1 cellular context compared by ENCODE assay signal in the genomic region with DNA sequence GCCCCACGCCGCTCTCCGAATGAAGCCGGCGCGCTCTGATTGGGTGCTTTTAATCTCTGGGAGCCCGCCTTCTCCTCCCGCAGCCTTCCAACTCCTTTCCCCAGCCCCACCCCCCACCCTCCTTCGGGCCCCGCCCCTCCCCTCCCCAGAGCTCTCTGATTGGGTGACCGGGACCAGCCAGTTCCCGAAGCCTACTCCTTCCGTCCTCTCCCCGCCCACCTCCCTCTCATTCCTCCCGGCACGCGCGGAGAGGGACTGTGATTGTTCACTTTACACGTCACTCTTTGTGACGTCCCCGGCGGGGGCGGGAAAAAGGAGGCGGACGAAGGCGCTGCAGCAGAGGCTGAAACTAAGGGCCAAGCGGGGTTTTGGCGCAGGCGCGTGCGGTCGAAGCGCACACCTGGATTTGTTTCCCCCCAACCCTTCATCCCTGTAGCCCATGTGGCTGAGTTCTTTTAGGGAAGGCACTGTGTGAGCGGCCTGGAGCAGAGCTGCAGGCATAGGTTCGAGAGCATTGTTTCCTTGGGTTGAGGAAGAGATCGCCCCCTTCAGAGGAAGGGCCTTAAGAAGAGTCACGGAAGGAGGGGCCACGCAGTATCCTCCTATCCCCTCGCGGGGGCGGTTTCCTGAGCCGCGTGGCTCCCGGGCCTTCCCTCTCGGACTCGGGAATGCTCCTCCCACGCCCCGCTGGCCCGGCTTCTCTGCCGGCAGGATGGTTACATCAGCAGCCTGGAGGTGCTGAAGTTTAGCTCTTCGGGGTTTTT.
A peak's percentile ranks its signal among the peaks of the same experiment; 100 is the strongest.
TF ChIP-seq lines count a peak whose summit lies in the region.

MEX3C (minus strand) TSS at position 21 of the 764 bp plus-strand sequence. CDS start 361 bp downstream, outside the sequence.

TF ChIP-seq in K562, 482 proteins besides CTCF, POLR2A, EP300 and RAD21 (continued from another document):
- TF ChIP-seq, protein P1, sequence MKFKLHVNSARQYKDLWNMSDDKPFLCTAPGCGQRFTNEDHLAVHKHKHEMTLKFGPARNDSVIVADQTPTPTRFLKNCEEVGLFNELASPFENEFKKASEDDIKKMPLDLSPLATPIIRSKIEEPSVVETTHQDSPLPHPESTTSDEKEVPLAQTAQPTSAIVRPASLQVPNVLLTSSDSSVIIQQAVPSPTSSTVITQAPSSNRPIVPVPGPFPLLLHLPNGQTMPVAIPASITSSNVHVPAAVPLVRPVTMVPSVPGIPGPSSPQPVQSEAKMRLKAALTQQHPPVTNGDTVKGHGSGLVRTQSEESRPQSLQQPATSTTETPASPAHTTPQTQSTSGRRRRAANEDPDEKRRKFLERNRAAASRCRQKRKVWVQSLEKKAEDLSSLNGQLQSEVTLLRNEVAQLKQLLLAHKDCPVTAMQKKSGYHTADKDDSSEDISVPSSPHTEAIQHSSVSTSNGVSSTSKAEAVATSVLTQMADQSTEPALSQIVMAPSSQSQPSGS (CRISPR knock-in tag; IDR thresholded peaks at IDR 0.05) = no peak
- TF ChIP-seq CCAR2 (IDR thresholded peaks at IDR 0.05; ENCODE audit: low read depth, low read length) = no peak
- TF ChIP-seq NFIC (IDR thresholded peaks at IDR 0.05) = no peak
- TF ChIP-seq, protein P2, sequence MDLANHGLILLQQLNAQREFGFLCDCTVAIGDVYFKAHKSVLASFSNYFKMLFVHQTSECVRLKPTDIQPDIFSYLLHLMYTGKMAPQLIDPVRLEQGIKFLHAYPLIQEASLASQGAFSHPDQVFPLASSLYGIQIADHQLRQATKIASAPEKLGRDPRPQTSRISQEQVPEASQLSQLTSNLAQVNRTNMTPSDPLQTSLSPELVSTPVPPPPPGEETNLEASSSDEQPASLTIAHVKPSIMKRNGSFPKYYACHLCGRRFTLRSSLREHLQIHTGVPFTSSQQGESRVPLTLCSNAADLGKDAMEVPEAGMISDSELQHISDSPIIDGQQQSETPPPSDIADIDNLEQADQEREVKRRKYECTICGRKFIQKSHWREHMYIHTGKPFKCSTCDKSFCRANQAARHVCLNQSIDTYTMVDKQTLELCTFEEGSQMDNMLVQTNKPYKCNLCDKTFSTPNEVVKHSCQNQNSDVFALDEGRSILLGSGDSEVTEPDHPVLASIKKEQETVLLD (IDR thresholded peaks at IDR 0.05) = no peak; the same call in 1 of the 2 replicates
- no peak; the same call in 1 of the 2 replicates for TF ChIP-seq TRIM28 (IDR thresholded peaks at IDR 0.05)
- 0 out of 2 replicates have a peak, but pooled peaks have one; percentile 56 for TF ChIP-seq ZBTB1 (CRISPR knock-in tag; IDR thresholded peaks at IDR 0.05; ENCODE audit: borderline replicate concordance, low read depth)
- TF ChIP-seq, protein P3, sequence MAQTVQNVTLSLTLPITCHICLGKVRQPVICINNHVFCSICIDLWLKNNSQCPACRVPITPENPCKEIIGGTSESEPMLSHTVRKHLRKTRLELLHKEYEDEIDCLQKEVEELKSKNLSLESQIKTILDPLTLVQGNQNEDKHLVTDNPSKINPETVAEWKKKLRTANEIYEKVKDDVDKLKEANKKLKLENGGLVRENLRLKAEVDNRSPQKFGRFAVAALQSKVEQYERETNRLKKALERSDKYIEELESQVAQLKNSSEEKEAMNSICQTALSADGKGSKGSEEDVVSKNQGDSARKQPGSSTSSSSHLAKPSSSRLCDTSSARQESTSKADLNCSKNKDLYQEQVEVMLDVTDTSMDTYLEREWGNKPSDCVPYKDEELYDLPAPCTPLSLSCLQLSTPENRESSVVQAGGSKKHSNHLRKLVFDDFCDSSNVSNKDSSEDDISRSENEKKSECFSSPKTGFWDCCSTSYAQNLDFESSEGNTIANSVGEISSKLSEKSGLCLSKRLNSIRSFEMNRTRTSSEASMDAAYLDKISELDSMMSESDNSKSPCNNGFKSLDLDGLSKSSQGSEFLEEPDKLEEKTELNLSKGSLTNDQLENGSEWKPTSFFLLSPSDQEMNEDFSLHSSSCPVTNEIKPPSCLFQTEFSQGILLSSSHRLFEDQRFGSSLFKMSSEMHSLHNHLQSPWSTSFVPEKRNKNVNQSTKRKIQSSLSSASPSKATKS (CRISPR knock-in tag; IDR thresholded peaks at IDR 0.05) = no peak
- TF ChIP-seq PCBP2 (IDR thresholded peaks at IDR 0.05; ENCODE audit: low read depth, low read length, poor library complexity, severe bottlenecking) = no peak
- TF ChIP-seq PTTG1 (tag; IDR thresholded peaks at IDR 0.05; ENCODE audit: low read depth) = no peak
- no peak for TF ChIP-seq TCFL5 (CRISPR knock-in tag; conservative IDR thresholded peaks at IDR 0.05)
- no peak for TF ChIP-seq FOXA3 (CRISPR knock-in tag; conservative IDR thresholded peaks at IDR 0.05 in 1 of 2, IDR thresholded peaks at IDR 0.05 in 1 of 2)
- TF ChIP-seq BRD4 (IDR thresholded peaks at IDR 0.05) = no peak
- no peak for TF ChIP-seq ZNF655 (CRISPR knock-in tag; IDR thresholded peaks at IDR 0.05)
- no peak for TF ChIP-seq ZNF431 (CRISPR knock-in tag; IDR thresholded peaks at IDR 0.05)
- TF ChIP-seq, protein P4, sequence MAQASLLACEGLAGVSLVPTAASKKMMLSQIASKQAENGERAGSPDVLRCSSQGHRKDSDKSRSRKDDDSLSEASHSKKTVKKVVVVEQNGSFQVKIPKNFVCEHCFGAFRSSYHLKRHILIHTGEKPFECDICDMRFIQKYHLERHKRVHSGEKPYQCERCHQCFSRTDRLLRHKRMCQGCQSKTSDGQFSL (CRISPR knock-in tag; IDR thresholded peaks at IDR 0.05) = no peak
- TF ChIP-seq, protein P4 (tag; IDR thresholded peaks at IDR 0.05) = no peak
- TF ChIP-seq ZNF212 (CRISPR knock-in tag; IDR thresholded peaks at IDR 0.05) = no peak
- TF ChIP-seq POU5F1 (IDR thresholded peaks at IDR 0.05; ENCODE audit: borderline replicate concordance, low read depth, low read length, partially characterized antibody) = no peak
- TF ChIP-seq, protein P5, sequence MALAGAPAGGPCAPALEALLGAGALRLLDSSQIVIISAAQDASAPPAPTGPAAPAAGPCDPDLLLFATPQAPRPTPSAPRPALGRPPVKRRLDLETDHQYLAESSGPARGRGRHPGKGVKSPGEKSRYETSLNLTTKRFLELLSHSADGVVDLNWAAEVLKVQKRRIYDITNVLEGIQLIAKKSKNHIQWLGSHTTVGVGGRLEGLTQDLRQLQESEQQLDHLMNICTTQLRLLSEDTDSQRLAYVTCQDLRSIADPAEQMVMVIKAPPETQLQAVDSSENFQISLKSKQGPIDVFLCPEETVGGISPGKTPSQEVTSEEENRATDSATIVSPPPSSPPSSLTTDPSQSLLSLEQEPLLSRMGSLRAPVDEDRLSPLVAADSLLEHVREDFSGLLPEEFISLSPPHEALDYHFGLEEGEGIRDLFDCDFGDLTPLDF (CRISPR knock-in tag; IDR thresholded peaks at IDR 0.05) = 0 out of 2 replicates have a peak, but pooled peaks have one; percentile 41
- no peak for TF ChIP-seq RBBP5 (IDR thresholded peaks at IDR 0.05; ENCODE audit: borderline replicate concordance, insufficient read depth, low read length, poor library complexity, severe bottlenecking)
- TF ChIP-seq, protein P6, sequence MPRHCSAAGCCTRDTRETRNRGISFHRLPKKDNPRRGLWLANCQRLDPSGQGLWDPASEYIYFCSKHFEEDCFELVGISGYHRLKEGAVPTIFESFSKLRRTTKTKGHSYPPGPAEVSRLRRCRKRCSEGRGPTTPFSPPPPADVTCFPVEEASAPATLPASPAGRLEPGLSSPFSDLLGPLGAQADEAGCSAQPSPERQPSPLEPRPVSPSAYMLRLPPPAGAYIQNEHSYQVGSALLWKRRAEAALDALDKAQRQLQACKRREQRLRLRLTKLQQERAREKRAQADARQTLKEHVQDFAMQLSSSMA (CRISPR knock-in tag; IDR thresholded peaks at IDR 0.05) = no peak
- no peak for TF ChIP-seq NFRKB (IDR thresholded peaks at IDR 0.05; ENCODE audit: low read depth)
- TF ChIP-seq, protein P7, sequence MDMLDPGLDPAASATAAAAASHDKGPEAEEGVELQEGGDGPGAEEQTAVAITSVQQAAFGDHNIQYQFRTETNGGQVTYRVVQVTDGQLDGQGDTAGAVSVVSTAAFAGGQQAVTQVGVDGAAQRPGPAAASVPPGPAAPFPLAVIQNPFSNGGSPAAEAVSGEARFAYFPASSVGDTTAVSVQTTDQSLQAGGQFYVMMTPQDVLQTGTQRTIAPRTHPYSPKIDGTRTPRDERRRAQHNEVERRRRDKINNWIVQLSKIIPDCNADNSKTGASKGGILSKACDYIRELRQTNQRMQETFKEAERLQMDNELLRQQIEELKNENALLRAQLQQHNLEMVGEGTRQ (CRISPR knock-in tag; IDR thresholded peaks at IDR 0.05) = no peak
- TF ChIP-seq BCOR (IDR thresholded peaks at IDR 0.05) = no peak
- no peak for TF ChIP-seq ZBTB5 (IDR thresholded peaks at IDR 0.05)
- peak; percentile 51 for TF ChIP-seq GABPB1 (CRISPR knock-in tag; IDR thresholded peaks at IDR 0.05)
- no peak for TF ChIP-seq ZNF696 (CRISPR knock-in tag; conservative IDR thresholded peaks at IDR 0.05)
- no peak for TF ChIP-seq MXI1 (IDR thresholded peaks at IDR 0.05; ENCODE audit: low read depth, low read length)
- TF ChIP-seq, protein P8, sequence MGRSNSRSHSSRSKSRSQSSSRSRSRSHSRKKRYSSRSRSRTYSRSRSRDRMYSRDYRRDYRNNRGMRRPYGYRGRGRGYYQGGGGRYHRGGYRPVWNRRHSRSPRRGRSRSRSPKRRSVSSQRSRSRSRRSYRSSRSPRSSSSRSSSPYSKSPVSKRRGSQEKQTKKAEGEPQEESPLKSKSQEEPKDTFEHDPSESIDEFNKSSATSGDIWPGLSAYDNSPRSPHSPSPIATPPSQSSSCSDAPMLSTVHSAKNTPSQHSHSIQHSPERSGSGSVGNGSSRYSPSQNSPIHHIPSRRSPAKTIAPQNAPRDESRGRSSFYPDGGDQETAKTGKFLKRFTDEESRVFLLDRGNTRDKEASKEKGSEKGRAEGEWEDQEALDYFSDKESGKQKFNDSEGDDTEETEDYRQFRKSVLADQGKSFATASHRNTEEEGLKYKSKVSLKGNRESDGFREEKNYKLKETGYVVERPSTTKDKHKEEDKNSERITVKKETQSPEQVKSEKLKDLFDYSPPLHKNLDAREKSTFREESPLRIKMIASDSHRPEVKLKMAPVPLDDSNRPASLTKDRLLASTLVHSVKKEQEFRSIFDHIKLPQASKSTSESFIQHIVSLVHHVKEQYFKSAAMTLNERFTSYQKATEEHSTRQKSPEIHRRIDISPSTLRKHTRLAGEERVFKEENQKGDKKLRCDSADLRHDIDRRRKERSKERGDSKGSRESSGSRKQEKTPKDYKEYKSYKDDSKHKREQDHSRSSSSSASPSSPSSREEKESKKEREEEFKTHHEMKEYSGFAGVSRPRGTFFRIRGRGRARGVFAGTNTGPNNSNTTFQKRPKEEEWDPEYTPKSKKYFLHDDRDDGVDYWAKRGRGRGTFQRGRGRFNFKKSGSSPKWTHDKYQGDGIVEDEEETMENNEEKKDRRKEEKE (IDR thresholded peaks at IDR 0.05; ENCODE audit: borderline replicate concordance in 1 of 2, control insufficient read depth in 1 of 2, low read depth in 2 of 2, low read length in 1 of 2) = no peak
- no peak for TF ChIP-seq SMARCA5 (IDR thresholded peaks at IDR 0.05)
- no peak for TF ChIP-seq MIER1 (IDR thresholded peaks at IDR 0.05; ENCODE audit: low read depth)
- no peak for TF ChIP-seq ZNF583 (CRISPR knock-in tag; IDR thresholded peaks at IDR 0.05)
- no peak for TF ChIP-seq TGIF2 (CRISPR knock-in tag; IDR thresholded peaks at IDR 0.05)
- TF ChIP-seq, protein P9, sequence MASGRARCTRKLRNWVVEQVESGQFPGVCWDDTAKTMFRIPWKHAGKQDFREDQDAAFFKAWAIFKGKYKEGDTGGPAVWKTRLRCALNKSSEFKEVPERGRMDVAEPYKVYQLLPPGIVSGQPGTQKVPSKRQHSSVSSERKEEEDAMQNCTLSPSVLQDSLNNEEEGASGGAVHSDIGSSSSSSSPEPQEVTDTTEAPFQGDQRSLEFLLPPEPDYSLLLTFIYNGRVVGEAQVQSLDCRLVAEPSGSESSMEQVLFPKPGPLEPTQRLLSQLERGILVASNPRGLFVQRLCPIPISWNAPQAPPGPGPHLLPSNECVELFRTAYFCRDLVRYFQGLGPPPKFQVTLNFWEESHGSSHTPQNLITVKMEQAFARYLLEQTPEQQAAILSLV (tag; IDR thresholded peaks at IDR 0.05) = no peak
- TF ChIP-seq POLR2B (IDR thresholded peaks at IDR 0.05; ENCODE audit: low read depth, partially characterized antibody) = peak; percentile 47
- no peak for TF ChIP-seq MEF2A (IDR thresholded peaks at IDR 0.05; ENCODE audit: control insufficient read depth, low read depth, low read length)
- no peak for TF ChIP-seq GATA2 (CRISPR knock-in tag; IDR thresholded peaks at IDR 0.05)
- no peak; the same call in 1 of the 2 replicates for TF ChIP-seq HDAC2 (IDR thresholded peaks at IDR 0.05)
- TF ChIP-seq HOMEZ (CRISPR knock-in tag; IDR thresholded peaks at IDR 0.05) = no peak
- TF ChIP-seq NCOA2 (IDR thresholded peaks at IDR 0.05; ENCODE audit: partially characterized antibody in 2 of 2) = no peak
